In the genomic region with DNA sequence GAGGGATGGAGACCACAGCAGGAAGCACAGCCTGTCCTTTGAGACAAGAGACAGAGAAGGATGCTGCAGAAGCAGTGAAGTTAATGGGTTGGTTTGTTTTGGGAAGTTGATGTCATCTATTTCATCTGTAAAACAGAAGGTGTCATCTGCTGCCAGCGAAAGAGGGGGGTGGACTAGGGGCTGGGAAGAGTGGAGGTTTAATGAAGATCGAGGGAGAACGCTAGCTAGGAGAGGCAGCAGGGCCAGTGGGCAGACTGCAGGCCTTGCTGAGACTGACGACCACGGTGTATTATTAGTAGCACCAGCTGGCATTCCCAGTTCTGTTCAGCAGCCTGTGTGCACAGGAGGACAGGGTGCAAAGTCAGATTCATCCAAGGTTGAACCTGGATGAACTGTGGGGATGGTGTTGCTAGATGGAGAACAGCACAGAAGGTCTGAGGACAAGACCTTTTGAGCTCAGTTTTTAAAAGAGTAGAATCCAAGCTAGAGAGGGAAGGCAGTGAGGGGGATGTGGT, we compare ENCODE assay signal across 22 cellular contexts.
DNase-seq lines count a peak whose midpoint lies in the region; ATAC-seq, FAIRE-seq and TF ChIP-seq lines count a peak whose summit lies in the region.
"Had no signal": no experiment of that assay in that cellular context is flagged by ENCODE, and none has a peak within 500 bp of the region (broad histone marks: within the 10 kb centered on the region; RNA-seq: fewer than 3 reads in every experiment).

No MANE protein-coding gene starts in this region.

- H3K4me2 ChIP-seq in BLaER1: peak overlapping the region; percentile 82

- peak overlapping the region; percentile 9; the same call in 1 of the 2 replicates for H3K9ac ChIP-seq in BLaER1

- CTCF ChIA-PET in activated naive CD4-positive, alpha-beta T cell treated with anti-CD3 and anti-CD28 coated beads for 36 hours (lab: Charles Lee): no interaction called here

- no peaks in the 10 kb centered on the region for H4K20me1 ChIP-seq in BLaER1

- H3K27me3 Mint-ChIP-seq in CD14-positive monocyte (ENCODE audit: low read depth in 3 of 3) (no peaks in the 10 kb centered on the region), progenitor cell of endocrine pancreas (peaks cover 9% of the 10 kb centered on the region)
- no peaks in the 10 kb centered on the region for H3K27me3 Mint-ChIP-seq in activated naive CD4-positive, alpha-beta T cell treated with anti-CD3 and anti-CD28 coated beads for 36 hours (ENCODE audit: low read depth)

- H3K4me3 ChIP-seq in BLaER1 (no peak overlapping the region), bronchial epithelial cell (ENCODE audit: low read depth, low read length) (no peak overlapping the region)
- H3K4me3 ChIP-seq: Peyer's patch, SJSA1 had no signal

- no peaks in the 10 kb centered on the region for H3K9me3 ChIP-seq in BLaER1
- H3K9me3 ChIP-seq: Peyer's patch, SJSA1 had no signal

- H3K36me3 Mint-ChIP-seq in CD14-positive monocyte: no peaks in the 10 kb centered on the region
- no peaks in the 10 kb centered on the region for H3K36me3 Mint-ChIP-seq in progenitor cell of endocrine pancreas (ENCODE audit: insufficient read depth)
- no peaks in the 10 kb centered on the region for H3K36me3 Mint-ChIP-seq in activated naive CD4-positive, alpha-beta T cell treated with anti-CD3 and anti-CD28 coated beads for 36 hours (ENCODE audit: low read depth)
- H3K36me3 Mint-ChIP-seq: CD8-positive, alpha-beta memory T cell had no signal

- H3K4me3 Mint-ChIP-seq in CD14-positive monocyte: no peak overlapping the region
- H3K4me3 Mint-ChIP-seq in progenitor cell of endocrine pancreas (ENCODE audit: low read depth): no peak overlapping the region
- no peak overlapping the region for H3K4me3 Mint-ChIP-seq in activated naive CD4-positive, alpha-beta T cell treated with anti-CD3 and anti-CD28 coated beads for 36 hours
- H3K4me3 Mint-ChIP-seq: CD8-positive, alpha-beta memory T cell had no signal

- peak; percentile 13 for FAIRE-seq in bronchial epithelial cell (lab: Jason Lieb, UNC)
- FAIRE-seq: H54 had no signal

- peaks cover 100% of the 10 kb centered on the region for H3K4me1 ChIP-seq in BLaER1
- H3K4me1 ChIP-seq: Peyer's patch, SJSA1 had no signal

- no peak overlapping the region for H3K27ac Mint-ChIP-seq in CD14-positive monocyte
- no peak overlapping the region for H3K27ac Mint-ChIP-seq in progenitor cell of endocrine pancreas
- H3K27ac Mint-ChIP-seq in activated naive CD4-positive, alpha-beta T cell treated with anti-CD3 and anti-CD28 coated beads for 36 hours: no peak overlapping the region
- H3K27ac Mint-ChIP-seq: CD8-positive, alpha-beta memory T cell had no signal

- peaks cover 4% of the 10 kb centered on the region for H3K4me1 Mint-ChIP-seq in CD14-positive monocyte
- H3K4me1 Mint-ChIP-seq in progenitor cell of endocrine pancreas (ENCODE audit: low read depth): peaks cover 2% of the 10 kb centered on the region
- no peaks in the 10 kb centered on the region for H3K4me1 Mint-ChIP-seq in activated naive CD4-positive, alpha-beta T cell treated with anti-CD3 and anti-CD28 coated beads for 36 hours (ENCODE audit: low read depth)
- H3K4me1 Mint-ChIP-seq: CD8-positive, alpha-beta memory T cell had no signal

- peak; percentile 20 for DNase-seq in CD14-positive monocyte (ENCODE audit: low spot score)
- DNase-seq in bronchial epithelial cell (ENCODE audit: low read depth): no peak
- DNase-seq in pons (ENCODE audit: low spot score): peak; percentile 20
- DNase-seq in progenitor cell of endocrine pancreas (ENCODE audit: low spot score, unreplicated experiment): no peak
- no peak for DNase-seq in activated naive CD4-positive, alpha-beta T cell treated with anti-CD3 and anti-CD28 coated beads for 36 hours
- DNase-seq: Calu3; CD8-positive, alpha-beta memory T cell; DMS53; KBM-7; NCI-H1092 treated with DMSO at 0.1 percent for 48 hours; NCI-H1436 treated with DMSO at 0.1 percent for 48 hours; NCI-H2029 treated with DMSO at 0.1 percent for 48 hours; NCI-H2171; NCI-H345; NCI-H524 treated with DMSO at 0.1 percent for 48 hours; NCI-H82; Peyer's patch had no signal

- peak overlapping the region; percentile 62 for H3K27ac ChIP-seq in BLaER1
- H3K27ac ChIP-seq: HL-60, Peyer's patch, SJSA1 had no signal

- H3K27me3 ChIP-seq in BLaER1 (no peaks in the 10 kb centered on the region), bronchial epithelial cell (ENCODE audit: control insufficient read depth, insufficient read depth, low read length) (no peaks in the 10 kb centered on the region)
- H3K27me3 ChIP-seq: Peyer's patch, SJSA1 had no signal

- H3K9me3 Mint-ChIP-seq in CD14-positive monocyte: no peaks in the 10 kb centered on the region
- no peaks in the 10 kb centered on the region for H3K9me3 Mint-ChIP-seq in progenitor cell of endocrine pancreas (ENCODE audit: low read depth)
- no peaks in the 10 kb centered on the region for H3K9me3 Mint-ChIP-seq in activated naive CD4-positive, alpha-beta T cell treated with anti-CD3 and anti-CD28 coated beads for 36 hours
- H3K9me3 Mint-ChIP-seq: CD8-positive, alpha-beta memory T cell had no signal

- H3K36me3 ChIP-seq in BLaER1 (peaks cover 60% of the 10 kb centered on the region), bronchial epithelial cell (ENCODE audit: control insufficient read depth, insufficient read depth, low read length) (peaks cover 1% of the 10 kb centered on the region)
- H3K36me3 ChIP-seq: Peyer's patch, SJSA1 had no signal

- no peak for ATAC-seq in HG02938 (IDR thresholded peaks at IDR 0.05; ENCODE audit: unreplicated experiment)

- intact Hi-C loops in CD14-positive monocyte (cut with micrococcal nuclease): no loop called here
- intact Hi-C loops in activated naive CD4-positive, alpha-beta T cell treated with anti-CD3 and anti-CD28 coated beads for 36 hours (cut with micrococcal nuclease): no loop called here

- TF ChIP-seq CTCF in CD14-positive monocyte (IDR thresholded peaks at IDR 0.05) (no peak), bronchial epithelial cell (IDR thresholded peaks at IDR 0.05; ENCODE audit: insufficient read depth, low read length, severe bottlenecking) (no peak), progenitor cell of endocrine pancreas (IDR thresholded peaks at IDR 0.05; ENCODE audit: unreplicated experiment) (no peak)

Comparison
In these comparisons a context has a peak if more than half of its experiments do, and no peak if none do; other contexts are left out.
1. DNase-seq: peak in CD14-positive monocyte (single experiment) and pons (single experiment); none in bronchial epithelial cell (single experiment), progenitor cell of endocrine pancreas (single experiment) and activated naive CD4-positive, alpha-beta T cell treated with anti-CD3 and anti-CD28 coated beads for 36 hours (single experiment).